In genomic region chr2:64445970-64446369, GRCh38 we compare ENCODE assay signal across 6 cellular contexts. TPM values are rescaled to one million over a fixed set of nuclear protein-coding genes. Genes with fewer than 3 reads are reported as not detected.
DNase-seq lines count a peak whose midpoint lies in the region; ATAC-seq, FAIRE-seq and TF ChIP-seq lines count a peak whose summit lies in the region.
"Not testable (repeated sequence)": the region's sequence is repeated elsewhere in the genome, so short reads cannot be mapped to it uniquely, and the experiment has no call there.

No MANE protein-coding gene starts in this region.

- not testable (repeated sequence) for H2AFZ ChIP-seq in MM.1S (ENCODE audit: low read length); PC-3 (ENCODE audit: low read length); GM12878 (ENCODE audit: control insufficient read depth, low read depth, low read length); keratinocyte (ENCODE audit: control insufficient read depth, low read length)

- not testable (repeated sequence) for H3K9me1 ChIP-seq in keratinocyte (ENCODE audit: control insufficient read depth, extremely low read depth, insufficient read depth, low read length)

- not testable (repeated sequence) for H3K27ac ChIP-seq in MM.1S (ENCODE audit: low read length); PC-3 (ENCODE audit: low read length); GM12878 (ENCODE audit: control insufficient read depth, insufficient read depth); keratinocyte (ENCODE audit: control insufficient read depth, insufficient read depth, low read length)

- dilution Hi-C loops in keratinocyte (cut with MboI; ENCODE audit: extremely low pct_ligation_motif_present, low sequenced_read_pairs) = not testable (repeated sequence)

- H3K4me2 ChIP-seq in MM.1S (ENCODE audit: low read depth, low read length) (peak overlapping the region; percentile 31; the same call in 1 of the 2 replicates), keratinocyte (ENCODE audit: control insufficient read depth, extremely low read depth, insufficient read depth, low read depth, low read length) (peak overlapping the region; percentile 6)
- H3K4me2 ChIP-seq in PC-3 (ENCODE audit: low read length); GM12878 (ENCODE audit: control insufficient read depth, insufficient read depth): not testable (repeated sequence)

- peak; percentile 21 for DNase-seq in MM.1S
- peak; percentile 55 for DNase-seq in PC-3
- DNase-seq in GM12878 (ENCODE audit: low read depth, low spot score); keratinocyte (ENCODE audit: low read depth, low spot score): not testable (repeated sequence)
- peak; percentile 69 for DNase-seq in bronchial epithelial cell (ENCODE audit: low read depth)

- ATAC-seq in HG02610 (IDR thresholded peaks at IDR 0.05; ENCODE audit: unreplicated experiment) (peak; percentile 49), PC-3 (peak; percentile 38; the same call in 1 of the 2 replicates)
- not testable (repeated sequence) for ATAC-seq in GM12878

- TF ChIP-seq POLR2A in GM12878 (IDR thresholded peaks at IDR 0.05; ENCODE audit: low read depth, low read length) = not testable (repeated sequence)

- H3K4me1 ChIP-seq in MM.1S (ENCODE audit: low read length); GM12878 (ENCODE audit: control insufficient read depth, insufficient read depth, low read length): not testable (repeated sequence)
- H3K4me1 ChIP-seq in PC-3 (ENCODE audit: insufficient read depth, low read length) (peaks cover 12% of the 10 kb centered on the region; the same call in 1 of the 2 replicates), keratinocyte (ENCODE audit: control insufficient read depth, extremely low read depth, insufficient read depth, low read length) (peaks cover 15% of the 10 kb centered on the region)

- H4K20me1 ChIP-seq in MM.1S (ENCODE audit: insufficient read depth, low read length); PC-3 (ENCODE audit: low read length); GM12878 (ENCODE audit: control insufficient read depth, insufficient read depth); keratinocyte (ENCODE audit: control insufficient read depth, extremely low read depth, insufficient read depth, low read length): not testable (repeated sequence)

- RAD21 ChIA-PET in GM12878 (lab: Charles Lee; ENCODE audit: unreplicated experiment) = not testable (repeated sequence)

- not testable (repeated sequence) for FAIRE-seq in GM12878 (lab: Jason Lieb, UNC); bronchial epithelial cell (lab: Jason Lieb, UNC); keratinocyte (lab: Jason Lieb, UNC)

- H3K9ac ChIP-seq in MM.1S (ENCODE audit: low read length); PC-3 (ENCODE audit: low read length); GM12878 (ENCODE audit: control insufficient read depth, insufficient read depth, low read length); keratinocyte (ENCODE audit: control insufficient read depth, extremely low read depth, insufficient read depth, low read length): not testable (repeated sequence)

- SMC1A ChIA-PET in GM12878 (lab: Charles Lee; ENCODE audit: uncharacterized antibody, unreplicated experiment) = interaction anchor here (0.7 kb wide), 1 partner anchor 10 kb away, joined by 3 read pairs; no protein-coding TSS in a partner anchor

- TF ChIP-seq EP300 in GM12878 (IDR thresholded peaks at IDR 0.05; ENCODE audit: borderline replicate concordance in 1 of 2, control insufficient read depth in 1 of 2, low read depth in 2 of 2, low read length in 2 of 2) = not testable (repeated sequence)

- not testable (repeated sequence) for H3F3A ChIP-seq in MM.1S (ENCODE audit: insufficient read depth, low read length); PC-3 (ENCODE audit: low read length, unreplicated experiment)

- not testable (repeated sequence) for H3K9me3 ChIP-seq in MM.1S (replicated peaks; ENCODE audit: insufficient read depth, low read length); PC-3 (ENCODE audit: low read length); GM12878 (replicated peaks; ENCODE audit: control insufficient read depth, insufficient read depth, low read length); keratinocyte (ENCODE audit: control insufficient read depth, low read depth, low read length)

- not testable (repeated sequence) for TF ChIP-seq CTCF in MM.1S (IDR thresholded peaks at IDR 0.05; ENCODE audit: low read length); PC-3 (conservative IDR thresholded peaks at IDR 0.05; ENCODE audit: low read depth, low read length); GM12878 (IDR thresholded peaks at IDR 0.05 in 2 of 3, conservative IDR thresholded peaks at IDR 0.05 in 1 of 3; ENCODE audit: control insufficient read depth in 2 of 3, extremely low read depth in 1 of 3, insufficient read depth in 1 of 3, low read depth in 3 of 3, low read length in 3 of 3); bronchial epithelial cell (IDR thresholded peaks at IDR 0.05; ENCODE audit: insufficient read depth, low read length, severe bottlenecking); keratinocyte (optimal IDR thresholded peaks at IDR 0.05 in 1 of 3, IDR thresholded peaks at IDR 0.05 in 1 of 3, conservative IDR thresholded peaks at IDR 0.05 in 1 of 3; ENCODE audit: extremely low read depth in 1 of 3, insufficient read depth in 2 of 3, low read length in 3 of 3)

- not testable (repeated sequence) for H3K79me2 ChIP-seq in MM.1S (ENCODE audit: low read length); PC-3 (ENCODE audit: low read length); GM12878 (ENCODE audit: control insufficient read depth, insufficient read depth, low read length); keratinocyte (ENCODE audit: control insufficient read depth, insufficient read depth, low read length)

- H3K27me3 ChIP-seq in MM.1S (replicated peaks; ENCODE audit: insufficient read depth, low read length); PC-3 (ENCODE audit: low read length); GM12878 (replicated peaks in 1 of 2; ENCODE audit: control insufficient read depth in 2 of 2, insufficient read depth in 2 of 2, low read length in 1 of 2); bronchial epithelial cell (ENCODE audit: control insufficient read depth, insufficient read depth, low read length); keratinocyte (ENCODE audit: control insufficient read depth, extremely low read depth, insufficient read depth, low read length): not testable (repeated sequence)

- intact Hi-C loops in PC-3 (cut with micrococcal nuclease); GM12878 (cut with micrococcal nuclease; ENCODE audit: unreplicated experiment): not testable (repeated sequence)

- in situ Hi-C loops in GM12878 (cut with MboI) = not testable (repeated sequence)

- not testable (repeated sequence) for TF ChIP-seq RAD21 in GM12878 (IDR thresholded peaks at IDR 0.05; ENCODE audit: insufficient read depth, low read depth, low read length)

- H3K9me2 ChIP-seq in MM.1S (replicated peaks; ENCODE audit: insufficient read depth, low read length); PC-3 (replicated peaks; ENCODE audit: low read length): not testable (repeated sequence)

- not testable (repeated sequence) for H3K36me3 ChIP-seq in MM.1S (replicated peaks; ENCODE audit: insufficient read depth, low read length); PC-3 (ENCODE audit: low read depth, low read length); GM12878 (ENCODE audit: control insufficient read depth in 2 of 2, insufficient read depth in 2 of 2, low read length in 1 of 2); bronchial epithelial cell (ENCODE audit: control insufficient read depth, insufficient read depth, low read length); keratinocyte (ENCODE audit: control insufficient read depth in 2 of 2, extremely low read depth in 1 of 2, insufficient read depth in 2 of 2, low read length in 2 of 2)

- not testable (repeated sequence) for H3K4me3 ChIP-seq in MM.1S (ENCODE audit: low read length); PC-3 (ENCODE audit: low read length); GM12878; bronchial epithelial cell (ENCODE audit: low read depth, low read length); keratinocyte (ENCODE audit: control insufficient read depth in 2 of 3, extremely low read depth in 1 of 3, insufficient read depth in 2 of 3, low read depth in 1 of 3, low read length in 3 of 3)

- CTCF ChIA-PET in PC-3 (lab: Charles Lee) (interaction anchor here (0.6 kb wide), 1 partner anchor 34 kb away, joined by 3 read pairs; no protein-coding TSS in a partner anchor), GM12878 (lab: Yijun Ruan, JAX) (interaction anchor here (1.5 kb wide), 1 partner anchor 25 kb away, joined by 4 read pairs; no protein-coding TSS in a partner anchor)

- POLR2A ChIA-PET in PC-3 (lab: Charles Lee; ENCODE audit: unreplicated experiment) = not testable (repeated sequence)
- POLR2A ChIA-PET in GM12878 (lab: Charles Lee) = interaction anchor here (0.6 kb wide), 1 partner anchor 11 kb away, joined by 3 read pairs; no protein-coding TSS in a partner anchor

- BruUV-seq in PC-3 (replicated peaks; lab: Mats Ljungman, UMichigan); GM12878 (replicated peaks; lab: Mats Ljungman, UMichigan): not testable (repeated sequence)

RNA-seq across cellular contexts. Expression of gene LGALSL, which starts 8.0 kb away (rescaled TPM):
- total RNA-seq in PC-3 (2014; rRNA removed) (12.1 and 16.0 TPM in 2 replicates), GM12878 (2014; rRNA removed) (3.3 and 3.5 TPM in 2 replicates), GM12878 (2014; rRNA removed; fragmentation: Illumina TruSeq; extraction: Trizol) (5.9 and 6.4 TPM in 2 replicates), GM12878 (2021) (7.8 and 10.4 TPM in 2 replicates), bronchial epithelial cell (10.0 and 14.0 TPM in 2 replicates)
- total RNA-seq in GM12878 (2013; cell fraction: nucleolus; rRNA removed) = 1.5 TPM in 2 replicates
- polyA plus RNA-seq in GM12878 (2011; ENCODE audit: low read depth) = 4.6 TPM
- polyA plus RNA-seq in GM12878 (2011; rRNA removed) (9.1 and 9.6 TPM in 2 replicates), GM12878 (2014; fragmentation: Illumina TruSeq; extraction: Trizol) (4.9 and 8.7 TPM in 2 replicates), GM12878 (2014; fragmentation: Nextera tagmentation; extraction: Ambion mirVana) (1 to 10 TPM; 3.8 to 4.5 TPM), GM12878 (2014; rRNA removed) (4.7 and 8.5 TPM in 2 replicates), GM12878 (2016; fragmentation: Nextera tagmentation; extraction: Ambion mirVana) (1 to 10 TPM; 4.9 to 6.3 TPM), keratinocyte (55.4 to 64.9 TPM (median 59.9 TPM) in 3 replicates)
- 7.5 and 10.3 TPM in 2 replicates for polyA plus RNA-seq in GM12878 (2011; cell fraction: cytosol; rRNA removed)
- 3.6 and 4.8 TPM in 2 replicates for polyA plus RNA-seq in GM12878 (2011; cell fraction: nucleus; rRNA removed)
- 2.7 and 3.9 TPM in 2 replicates for polyA plus RNA-seq in GM12878 (2012)
- polyA minus RNA-seq in GM12878 (2011; rRNA and poly(A)+ RNA removed) = 8.8 and 10.7 TPM in 2 replicates
- 2.5 and 3.2 TPM in 2 replicates for polyA minus RNA-seq in GM12878 (2011; cell fraction: cytosol; rRNA and poly(A)+ RNA removed)
- polyA minus RNA-seq in GM12878 (2011; cell fraction: nucleus; rRNA and poly(A)+ RNA removed) = 0.96 and 1.2 TPM in 2 replicates
- polyA plus RNA-seq in keratinocyte (2011; ENCODE audit: low read depth) = 137 TPM
- polyA plus RNA-seq in keratinocyte (2011; cell fraction: cytosol; rRNA removed) = 47.0 and 57.3 TPM in 2 replicates
- polyA plus RNA-seq in keratinocyte (2011; cell fraction: nucleus; rRNA removed) = 52.9 and 61.4 TPM in 2 replicates
- polyA plus RNA-seq in keratinocyte (2012; ENCODE audit: low replicate concordance) = 38.8 and 160 TPM in 2 replicates
- polyA minus RNA-seq in keratinocyte = 48.8 to 72.1 TPM (median 60.8 TPM) in 3 replicates
- 40.1 TPM for polyA minus RNA-seq in keratinocyte (2011; cell fraction: cytosol; rRNA and poly(A)+ RNA removed)
- 26.3 and 38.1 TPM in 2 replicates for polyA minus RNA-seq in keratinocyte (2011; cell fraction: nucleus; rRNA and poly(A)+ RNA removed)
